32 cellular contexts compared by ENCODE assay signal in the genomic region with DNA sequence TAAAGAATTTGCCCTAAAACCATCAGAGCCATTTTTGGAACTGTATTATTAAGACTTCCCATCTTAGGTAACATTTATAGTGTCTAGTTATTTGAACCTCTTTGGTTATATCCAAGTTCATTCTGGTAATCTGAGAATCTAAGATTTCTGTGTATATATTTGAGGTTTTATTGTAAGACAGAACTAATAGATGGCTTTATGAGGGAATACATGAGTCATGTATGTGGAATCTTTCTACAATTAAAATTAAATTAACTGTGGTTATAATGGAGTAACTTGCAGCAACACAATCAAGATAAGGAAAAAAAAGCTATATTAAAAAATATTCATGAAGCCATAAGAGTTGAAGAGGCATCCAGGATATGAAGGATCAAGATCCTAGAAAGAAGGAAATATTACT.
"Had no signal": no experiment of that assay in that cellular context is flagged by ENCODE, and none has a peak within 500 bp of the region (broad histone marks: within the 10 kb centered on the region; RNA-seq: fewer than 3 reads in every experiment).

No MANE protein-coding gene starts in this region.

- H3K9ac ChIP-seq: neural progenitor cell, parathyroid adenoma had no signal

- H3K4me3 ChIP-seq: coronary artery, dorsolateral prefrontal cortex, left lung, lower lobe of right lung, neural progenitor cell, psoas muscle, smooth muscle cell, upper lobe of left lung, vagina had no signal

- H3K27ac ChIP-seq: brain microvascular endothelial cell, coronary artery, dorsolateral prefrontal cortex, left lung, lower lobe of right lung, neural progenitor cell, parathyroid adenoma, psoas muscle, upper lobe of left lung, vagina had no signal

- H3K79me2 ChIP-seq: parathyroid adenoma had no signal

- H3K36me3 ChIP-seq: brain microvascular endothelial cell, left lung, lower lobe of right lung, neural progenitor cell, upper lobe of left lung, vagina had no signal

- H3K4me2 ChIP-seq: neural progenitor cell, smooth muscle cell had no signal

- H3K4me1 ChIP-seq: left lung, lower lobe of right lung, neural progenitor cell, parathyroid adenoma, psoas muscle, upper lobe of left lung had no signal

- H2AFZ ChIP-seq: neural progenitor cell, parathyroid adenoma had no signal

- H3K9me3 ChIP-seq: left lung, lower lobe of right lung, psoas muscle, upper lobe of left lung, vagina had no signal

- H3K27me3 ChIP-seq: brain microvascular endothelial cell, left lung, neural progenitor cell, vagina had no signal

- ATAC-seq: activated naive CD4-positive, alpha-beta T cell treated with anti-CD3 and anti-CD28 coated beads, Interleukin-2, amount 50 U/mL, for 72 hours; activated T-cell treated with anti-CD3 and anti-CD28 coated beads, Interleukin-2, amount 50 U/mL, for 4 hours; activated T-helper 17 cell treated with anti-CD3 and anti-CD28 coated beads, Interleukin-2, amount 50 U/mL, for 72 hours; effector memory CD8-positive, alpha-beta T cell; left lung; lower lobe of right lung; natural killer cell; psoas muscle; stimulated activated memory B cell treated with anti-CD40 and anti-IgM and Interleukin-4, amounts not matched to agents 10 μg/mL and 1 μg/mL and 100 μg/mL, for 72 hours; stimulated activated naive CD8-positive, alpha-beta T cell treated with anti-CD3 and anti-CD28 coated beads, Interleukin-15, amount 100 ng/mL, for 72 hours; WTC11 had no signal

- DNase-seq: activated CD4-positive, alpha-beta memory T cell treated with anti-CD3 and anti-CD28 coated beads, Interleukin-2, amount 10 ng/mL, durations not matched to agents 7 days and 5 days; activated CD4-positive, alpha-beta T cell treated with anti-CD3 and anti-CD28 coated beads for 1 hour; activated CD4-positive, alpha-beta T cell treated with anti-CD3 and anti-CD28 coated beads, Interleukin-2, amount 10 ng/mL, durations not matched to agents 7 days and 5 days; activated T-cell treated with anti-CD3 and anti-CD28 coated beads, Interleukin-2, amount 50 U/mL, for 4 hours; anterior cingulate cortex; brain microvascular endothelial cell; dorsolateral prefrontal cortex; effector memory CD8-positive, alpha-beta T cell; erythroblast; foreskin melanocyte; left lung; lower lobe of right lung; mesendoderm; natural killer cell; occipital lobe; psoas muscle; stimulated activated CD4-positive, alpha-beta T cell treated with anti-CD3 and anti-CD28 coated beads, Interleukin-1b, Interleukin-23, amount 100 ng/mL, for 48 hours; stimulated activated CD4-positive, alpha-beta T cell treated with anti-CD3 and anti-CD28 coated beads, Interleukin-4, amount 100 ng/mL, for 4 hours; stimulated activated CD8-positive, alpha-beta memory T cell treated with anti-CD3 and anti-CD28 coated beads, Interleukin-4, amount 100 ng/mL, for 48 hours; stimulated activated naive CD8-positive, alpha-beta T cell treated with anti-CD3 and anti-CD28 coated beads, Interleukin-15, amount 100 ng/mL, for 72 hours; substantia nigra; T-helper 2 cell; upper lobe of left lung had no signal
